In genomic region chr2:238107525-238108422, GRCh38 we compare ENCODE assay signal across 9 cellular contexts. TPM values are rescaled to one million over a fixed set of nuclear protein-coding genes. Genes with fewer than 3 reads are reported as not detected.
DNase-seq lines count a peak whose midpoint lies in the region; ATAC-seq and TF ChIP-seq lines count a peak whose summit lies in the region.
"Had no signal": no experiment of that assay in that cellular context is flagged by ENCODE, and none has a peak within 500 bp of the region (broad histone marks: within the 10 kb centered on the region; RNA-seq: fewer than 3 reads in every experiment).

No MANE protein-coding gene starts in this region.

- peak; percentile 52 for DNase-seq in endodermal cell
- no peak for DNase-seq in globus pallidus (ENCODE audit: low spot score)
- no peak for DNase-seq in HEK293T (ENCODE audit: extremely low spot score)
- DNase-seq in SHP77 (lab: John Stamatoyannopoulos, UW), result no peak
- no peak for DNase-seq in effector memory CD4-positive, alpha-beta T cell

- no peaks in the 10 kb centered on the region for H3K27me3 Mint-ChIP-seq in endodermal cell (ENCODE audit: insufficient read depth)

- no peaks in the 10 kb centered on the region for H3K36me3 ChIP-seq in endodermal cell (ENCODE audit: control insufficient read depth, insufficient read depth, low read length)
- H3K36me3 ChIP-seq in effector memory CD4-positive, alpha-beta T cell (ENCODE audit: control insufficient read depth, insufficient read depth, low read length), result no peaks in the 10 kb centered on the region
- H3K36me3 ChIP-seq: suprapubic skin had no signal

- H3K9me3 Mint-ChIP-seq in endodermal cell, result peaks cover 2% of the 10 kb centered on the region

- TF ChIP-seq CTCF in C4-2B (conservative IDR thresholded peaks at IDR 0.05), result peak; percentile 18; the same call in 1 of the 2 replicates
- no peak for TF ChIP-seq CTCF in endodermal cell (conservative IDR thresholded peaks at IDR 0.05)

- no peak overlapping the region for H3K27ac Mint-ChIP-seq in endodermal cell

- no peaks in the 10 kb centered on the region for H3K27me3 ChIP-seq in endodermal cell (ENCODE audit: control insufficient read depth, insufficient read depth, low read length, poor library complexity, severe bottlenecking)
- no peaks in the 10 kb centered on the region for H3K27me3 ChIP-seq in effector memory CD4-positive, alpha-beta T cell (replicated peaks; ENCODE audit: control insufficient read depth, insufficient read depth, low read length, poor library complexity, severe bottlenecking)

- H3K36me3 Mint-ChIP-seq in endodermal cell (ENCODE audit: low read depth), result no peaks in the 10 kb centered on the region

- H3K9ac ChIP-seq in endodermal cell (ENCODE audit: extremely low read depth, low read length, poor library complexity, severe bottlenecking), result no peak overlapping the region

- CTCF ChIA-PET in HEK293T (lab: Yijun Ruan, JAX), result interaction anchor here (0.6 to 1.3 kb wide), 3 partner anchors 39 to 276 kb away, joined by 3 to 10 read pairs (median 3); no protein-coding TSS in a partner anchor

- H3K27ac ChIP-seq in C4-2B, result peak overlapping the region; percentile 6; the same call in 1 of the 2 replicates
- no peak overlapping the region for H3K27ac ChIP-seq in endodermal cell (ENCODE audit: low read depth, low read length)
- no peak overlapping the region for H3K27ac ChIP-seq in effector memory CD4-positive, alpha-beta T cell (ENCODE audit: insufficient read depth, low read length, poor library complexity, severe bottlenecking)
- H3K27ac ChIP-seq: suprapubic skin had no signal

- H3K4me1 ChIP-seq in endodermal cell (ENCODE audit: control insufficient read depth, insufficient read depth, low read length), result no peaks in the 10 kb centered on the region
- H3K4me1 ChIP-seq in effector memory CD4-positive, alpha-beta T cell (ENCODE audit: control insufficient read depth, insufficient read depth, low read length, poor library complexity, severe bottlenecking), result no peaks in the 10 kb centered on the region
- H3K4me1 ChIP-seq: suprapubic skin had no signal

- POLR2A ChIA-PET in HEK293T (lab: Yijun Ruan, JAX), result no interaction called here

- 92 to 94% methylated on average over 14 to 28 of the region's 28 CpGs for WGBS in endodermal cell (ENCODE audit: insufficient coverage in 1 of 2, insufficient read length in 1 of 2), 2 experiments

- H3K4me3 Mint-ChIP-seq in endodermal cell, result no peak overlapping the region

- H3K4me1 Mint-ChIP-seq in endodermal cell, result peaks cover 5% of the 10 kb centered on the region

- ATAC-seq in GM19328 (IDR thresholded peaks at IDR 0.05; ENCODE audit: unreplicated experiment) (peak; percentile 78), HG03460 (IDR thresholded peaks at IDR 0.05; ENCODE audit: unreplicated experiment) (peak; percentile 62)

- H3K9me3 ChIP-seq in endodermal cell (ENCODE audit: control insufficient read depth, low read length), result peaks cover 5% of the 10 kb centered on the region
- H3K9me3 ChIP-seq in effector memory CD4-positive, alpha-beta T cell (ENCODE audit: control insufficient read depth, low read length), result no peaks in the 10 kb centered on the region

- H3K4me3 ChIP-seq in endodermal cell (ENCODE audit: low read length), result no peak overlapping the region
- H3K4me3 ChIP-seq in effector memory CD4-positive, alpha-beta T cell (ENCODE audit: insufficient read depth, low read depth, low read length, poor library complexity, severe bottlenecking), result no peak overlapping the region
- H3K4me3 ChIP-seq: suprapubic skin had no signal

TF ChIP-seq in HEK293T, 16 proteins besides CTCF, POLR2A, EP300 and RAD21:
- TF ChIP-seq ARNT (IDR thresholded peaks at IDR 0.05), result no peak
- TF ChIP-seq SUZ12 (IDR thresholded peaks at IDR 0.05), result no peak
- TF ChIP-seq FOXK2 (IDR thresholded peaks at IDR 0.05), result no peak
- TF ChIP-seq CTBP1 (IDR thresholded peaks at IDR 0.05; ENCODE audit: borderline replicate concordance), result no peak
- no peak for TF ChIP-seq NFRKB (IDR thresholded peaks at IDR 0.05)
- no peak for TF ChIP-seq HDGF (IDR thresholded peaks at IDR 0.05; ENCODE audit: borderline replicate concordance)
- no peak for TF ChIP-seq ZNF384 (IDR thresholded peaks at IDR 0.05)
- TF ChIP-seq FOXM1 (IDR thresholded peaks at IDR 0.05; ENCODE audit: borderline replicate concordance), result no peak
- no peak for TF ChIP-seq BHLHE40 (IDR thresholded peaks at IDR 0.05; ENCODE audit: borderline replicate concordance)
- TF ChIP-seq ELF4 (IDR thresholded peaks at IDR 0.05), result no peak
- TF ChIP-seq PKNOX1 (IDR thresholded peaks at IDR 0.05), result no peak

RNA-seq across cellular contexts. Expression of gene ESPNL, which starts 7.6 kb away (rescaled TPM):
- under 1 TPM; 0.15 to 0.86 TPM for total RNA-seq in endodermal cell
- 0.32 TPM for polyA plus RNA-seq in endodermal cell (2013, experiment 1 of 2)
- polyA plus RNA-seq in endodermal cell (2013, experiment 2 of 2), result 0.25 TPM

RNA-seq across cellular contexts. Expression of gene KLHL30, which starts 30.7 kb away (rescaled TPM):
- total RNA-seq in endodermal cell, result not detected
- 0.25 TPM for polyA plus RNA-seq in endodermal cell (2013, experiment 1 of 2)
- polyA plus RNA-seq in endodermal cell (2013, experiment 2 of 2), result 0.41 TPM

RNA-seq across cellular contexts. Expression of gene SCLY, which starts 47.0 kb away (rescaled TPM):
- total RNA-seq in endodermal cell, result 10 to 100 TPM; 39.0 to 45.0 TPM
- 26.0 TPM for polyA plus RNA-seq in endodermal cell (2013, experiment 1 of 2)
- 23.0 TPM for polyA plus RNA-seq in endodermal cell (2013, experiment 2 of 2)

RNA-seq across cellular contexts. Expression of gene ERFE, which starts 51.0 kb away (rescaled TPM):
- 1 to 10 TPM in 1 of 2 donors, under 1 TPM in 1; 0.48 to 1.6 TPM for total RNA-seq in endodermal cell
- polyA plus RNA-seq in endodermal cell (2013, experiment 1 of 2), result 3.4 TPM
- polyA plus RNA-seq in endodermal cell (2013, experiment 2 of 2), result 2.0 TPM
- total RNA-seq: suprapubic skin had no signal
